ENCODE assay signal across 8 cellular contexts in the genomic region with DNA sequence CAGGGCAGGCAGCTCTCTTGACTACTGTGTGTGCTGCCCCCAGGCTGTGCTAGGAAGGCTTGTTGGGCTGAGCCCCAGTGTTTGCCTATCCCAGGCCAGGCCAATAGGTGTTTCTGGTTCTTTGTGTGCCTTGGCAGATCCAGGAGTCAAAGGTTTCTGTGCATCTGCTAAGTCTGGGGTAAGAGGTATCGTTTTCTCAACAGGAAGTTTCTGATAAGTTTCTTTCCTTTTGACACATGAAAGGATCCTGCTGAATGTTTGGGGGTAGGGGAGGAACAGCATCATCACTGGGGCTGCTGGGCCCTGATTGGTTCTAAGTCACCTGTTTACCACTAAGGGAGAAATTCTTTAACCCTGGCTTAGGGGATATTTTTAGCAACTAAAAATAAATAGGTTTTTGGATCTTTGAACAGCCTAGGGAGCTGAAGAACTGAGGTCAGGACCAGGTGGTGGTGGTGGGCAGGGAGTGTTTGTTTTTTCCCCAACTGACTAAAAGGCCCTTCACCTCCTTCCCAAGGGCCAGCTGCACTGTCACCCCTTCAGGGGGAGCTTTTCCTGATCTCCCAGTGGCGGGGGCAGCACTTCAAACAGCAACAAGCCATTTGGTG.
A peak's percentile ranks its signal among the peaks of the same experiment; 100 is the strongest.
DNase-seq lines count a peak whose midpoint lies in the region; ATAC-seq, FAIRE-seq and TF ChIP-seq lines count a peak whose summit lies in the region.

No MANE protein-coding gene starts in this region.

- intact Hi-C loops in OCI-LY7 (cut with micrococcal nuclease; ENCODE audit: unreplicated experiment) (no loop called here), stomach (cut with DNase I; ENCODE audit: low total_unique reads) (no loop called here)

- peak; percentile 73 for DNase-seq in GM12891 (ENCODE audit: insufficient read length, low spot score)
- peak; percentile 54 for DNase-seq in OCI-LY7 (ENCODE audit: low spot score)
- DNase-seq in effector CD4-positive, alpha-beta T cell: peak; percentile 11
- DNase-seq in stomach: peak; percentile 56
- no peak for DNase-seq in urothelium cell line (ENCODE audit: low spot score)
- DNase-seq in epidermal melanocyte (ENCODE audit: insufficient read length, low spot score): no peak
- DNase-seq in HAP-1 (ENCODE audit: low spot score in 2 of 2): no peak

- no TSS peak for BruUV-seq in OCI-LY7 (replicated peaks; lab: Mats Ljungman, UMichigan)

- no peak for TF ChIP-seq CTCF in OCI-LY7 (conservative IDR thresholded peaks at IDR 0.05; ENCODE audit: low read length)
- TF ChIP-seq CTCF in stomach (IDR thresholded peaks at IDR 0.05): no peak

- H3K4me2 ChIP-seq in OCI-LY7 (ENCODE audit: low read length): peak overlapping the region; percentile 34

- peak overlapping the region; percentile 30 for H3K27ac ChIP-seq in OCI-LY7 (ENCODE audit: low read depth, low read length, poor library complexity, severe bottlenecking)
- peak overlapping the region in 2 of 5 donors; percentile 3 to 11 for H3K27ac ChIP-seq in stomach

- H4K20me1 ChIP-seq in OCI-LY7 (ENCODE audit: insufficient read depth, low read length): no peaks in the 10 kb centered on the region

- in situ Hi-C loops in HAP-1 (cut with MboI; ENCODE audit: low sequenced_read_pairs): no loop called here

- peaks cover 19% of the 10 kb centered on the region for H3K4me1 ChIP-seq in OCI-LY7 (ENCODE audit: insufficient read depth, low read length, poor library complexity, severe bottlenecking)
- peaks cover 0 to 12% (median 11%) of the 10 kb centered on the region in 4 donors for H3K4me1 ChIP-seq in stomach
- H3K4me1 ChIP-seq in HAP-1: peaks cover 32% of the 10 kb centered on the region

- ATAC-seq in GM21576 (IDR thresholded peaks at IDR 0.05; ENCODE audit: unreplicated experiment): peak; percentile 81

- no peak overlapping the region for H2AFZ ChIP-seq in OCI-LY7 (ENCODE audit: low read length)

- H3K9me3 ChIP-seq in OCI-LY7 (ENCODE audit: low read length): no peaks in the 10 kb centered on the region
- H3K9me3 ChIP-seq in stomach: no peaks in the 10 kb centered on the region
- H3K9me3 ChIP-seq in HAP-1: no peaks in the 10 kb centered on the region

- no peaks in the 10 kb centered on the region for H3K79me2 ChIP-seq in OCI-LY7 (ENCODE audit: insufficient read depth, low read depth, low read length)

- POLR2A ChIA-PET in OCI-LY7 (lab: Charles Lee): interaction anchor here (0.7 kb wide), 1 partner anchor 105 kb away, joined by 3 read pairs; no protein-coding TSS in a partner anchor

- no peak overlapping the region for H3K4me3 ChIP-seq in OCI-LY7 (ENCODE audit: low read depth, low read length, poor library complexity, severe bottlenecking)
- H3K4me3 ChIP-seq in stomach: no peak overlapping the region
- H3K4me3 ChIP-seq in HAP-1: no peak overlapping the region

- H3K9me2 ChIP-seq in OCI-LY7 (ENCODE audit: insufficient read depth, low read length): no peaks in the 10 kb centered on the region

- H3K36me3 ChIP-seq in OCI-LY7 (ENCODE audit: insufficient read depth, low read length) (peaks cover 10% of the 10 kb centered on the region), stomach (no peaks in the 10 kb centered on the region), HAP-1 (replicated peaks) (no peaks in the 10 kb centered on the region)

- 33 to 55% (median 40%) methylated on average over 2 of the region's 2 CpGs for WGBS in stomach, 5 donors

- TF ChIP-seq POLR2A in GM12891 (IDR thresholded peaks at IDR 0.05; ENCODE audit: low read depth, low read length) (no peak; the same call in 1 of the 2 replicates), stomach (IDR thresholded peaks at IDR 0.05) (no peak)

- TF ChIP-seq EP300 in stomach (IDR thresholded peaks at IDR 0.05): no peak

- FAIRE-seq in GM12891 (lab: Jason Lieb, UNC) (peak; percentile 93), urothelium cell line (lab: Jason Lieb, UNC) (no peak)

- CTCF ChIA-PET in OCI-LY7 (lab: Charles Lee; ENCODE audit: unreplicated experiment): no interaction called here

- H3K27me3 ChIP-seq in stomach (peaks cover 0 to 5% (median 0%) of the 10 kb centered on the region in 3 donors), HAP-1 (ENCODE audit: low read depth) (no peaks in the 10 kb centered on the region)

TF ChIP-seq in GM12891, 5 proteins besides CTCF, POLR2A, EP300 and RAD21:
- TF ChIP-seq POLR2AphosphoS5 (IDR thresholded peaks at IDR 0.05; ENCODE audit: low read depth, low read length) (no peak), TAF1 (IDR thresholded peaks at IDR 0.05; ENCODE audit: low read depth, low read length) (no peak), SPI1 (IDR thresholded peaks at IDR 0.05; ENCODE audit: low read depth, low read length) (peak; percentile 27; the same call in 1 of the 2 replicates)

Comparison
In these comparisons a context has a peak if more than half of its experiments do, and no peak if none do; other contexts are left out.
1. DNase-seq: peak in GM12891 (single experiment), OCI-LY7 (single experiment), effector CD4-positive, alpha-beta T cell (single experiment) and stomach (single experiment); none in urothelium cell line (single experiment), epidermal melanocyte (single experiment) and HAP-1 (0 of 2).